18 cellular contexts compared by ENCODE assay signal in genomic region chr4:92483341-92483740, GRCh38.
DNase-seq lines count a peak whose midpoint lies in the region; ATAC-seq and TF ChIP-seq lines count a peak whose summit lies in the region.
"Had no signal": no experiment of that assay in that cellular context is flagged by ENCODE, and none has a peak within 500 bp of the region (broad histone marks: within the 10 kb centered on the region; RNA-seq: fewer than 3 reads in every experiment).

No MANE protein-coding gene starts in this region.

- H3K4me1 ChIP-seq in H9 (ENCODE audit: insufficient read depth, low read length) (peaks cover 4% of the 10 kb centered on the region; the same call in 1 of the 2 replicates), mucosa of descending colon (ENCODE audit: low read depth) (no peaks in the 10 kb centered on the region), heart right ventricle (no peaks in the 10 kb centered on the region)
- H3K4me1 ChIP-seq: Caco-2, HAP-1 had no signal

- H3K36me3 ChIP-seq in mucosa of descending colon (ENCODE audit: low read depth) = no peaks in the 10 kb centered on the region
- no peaks in the 10 kb centered on the region for H3K36me3 ChIP-seq in heart right ventricle
- H3K36me3 ChIP-seq: HAP-1 had no signal

- no peak overlapping the region for H3K4me2 ChIP-seq in H9 (ENCODE audit: insufficient read depth, insufficient read length, low read length)

- H2BK12ac ChIP-seq in H9 (ENCODE audit: insufficient read length, low read depth, low read length) = no peak overlapping the region

- no peaks in the 10 kb centered on the region for H4K20me1 ChIP-seq in H9 (ENCODE audit: control insufficient read depth, insufficient read depth, insufficient read length)

- H3K27ac ChIP-seq in H9 (ENCODE audit: insufficient read length, low read depth, low read length) (no peak overlapping the region), VCaP (peak overlapping the region; percentile 60), heart right ventricle (no peak overlapping the region)

- no peak overlapping the region for H2AFZ ChIP-seq in H9 (ENCODE audit: low read length)

- H3K4me1 Mint-ChIP-seq in H9 = peaks cover 48 to 53% of the 10 kb centered on the region in 2 experiments

- no peak overlapping the region for H4K8ac ChIP-seq in H9 (replicated peaks; ENCODE audit: insufficient read length, low read depth, low read length)

- H3K4me3 ChIP-seq in mucosa of descending colon (no peak overlapping the region), heart right ventricle (no peak overlapping the region)
- H3K4me3 ChIP-seq: HAP-1, K562 had no signal

- H3K9ac ChIP-seq in H9 (ENCODE audit: extremely low read depth, insufficient read length, low read length) = no peak overlapping the region

- H3K9me3 ChIP-seq in H9 (ENCODE audit: control insufficient read depth, low read depth, low read length) (no peaks in the 10 kb centered on the region), mucosa of descending colon (no peaks in the 10 kb centered on the region), heart right ventricle (no peaks in the 10 kb centered on the region)
- H3K9me3 ChIP-seq: Caco-2, HAP-1 had no signal

- no peaks in the 10 kb centered on the region for H3K79me1 ChIP-seq in H9 (ENCODE audit: insufficient read depth, low read depth, low read length, poor library complexity, severe bottlenecking)

- no peak overlapping the region for H3K18ac ChIP-seq in H9 (ENCODE audit: insufficient read length, low read depth, low read length)

- H4K91ac ChIP-seq in H9 (ENCODE audit: insufficient read length, low read depth, low read length) = no peak overlapping the region

- no peak overlapping the region for H3K56ac ChIP-seq in H9 (ENCODE audit: insufficient read length, low read depth, low read length)

- no peak overlapping the region for H3K4me3 Mint-ChIP-seq in H9
- H3K4me3 Mint-ChIP-seq: CD4-positive, alpha-beta T cell had no signal

- no peak overlapping the region for H3T11ph ChIP-seq in H9 (ENCODE audit: low read length)

- no peak overlapping the region for H3K4ac ChIP-seq in H9 (ENCODE audit: low read depth, low read length)

- TF ChIP-seq CTCF in H9 (conservative IDR thresholded peaks at IDR 0.05) = no peak
- TF ChIP-seq CTCF in VCaP (conservative IDR thresholded peaks at IDR 0.05) = no peak
- no peak for TF ChIP-seq CTCF in mucosa of descending colon (IDR thresholded peaks at IDR 0.05)
- TF ChIP-seq CTCF in heart right ventricle (IDR thresholded peaks at IDR 0.05) = no peak

- no peak overlapping the region for H2BK120ac ChIP-seq in H9 (ENCODE audit: low read depth, low read length, poor library complexity, severe bottlenecking)

- no peaks in the 10 kb centered on the region for H3K36me3 Mint-ChIP-seq in H9 (ENCODE audit: insufficient read depth in 1 of 3, low read depth in 3 of 3)

- no peak overlapping the region for H4K5ac ChIP-seq in H9 (ENCODE audit: insufficient read length, low read depth, low read length)

- H3K27me3 ChIP-seq in H9 (ENCODE audit: insufficient read depth, low read length) (no peaks in the 10 kb centered on the region), heart right ventricle (no peaks in the 10 kb centered on the region)

- DNase-seq in H9 (no peak), HuH-7 (ENCODE audit: low spot score) (peak; percentile 9), mucosa of descending colon (no peak), heart right ventricle (no peak), SIG-M5 treated with dmso at 0.1 percent for 504 hours (lab: John Stamatoyannopoulos, UW; ENCODE audit: unreplicated experiment) (no peak)
- DNase-seq: CD4-positive, alpha-beta T cell; DMS 273 treated with DMSO at 0.1 percent for 48 hours; MM.1S; NCI-H1048; NCI-H1417 treated with DMSO at 0.1 percent for 48 hours; NCI-H187; NCI-H774; NK-92 treated with Interleukin-12 subunit alpha and Interleukin-12 subunit beta, amount 100 ng/mL, for 24 hours had no signal

- peaks cover 23% of the 10 kb centered on the region; the same call in 1 of the 2 replicates for H3K79me2 ChIP-seq in H9 (ENCODE audit: insufficient read depth, low read length)

- intact Hi-C loops in mucosa of descending colon (cut with DNase I, micrococcal nuclease) = no loop called here
- intact Hi-C loops in heart right ventricle (cut with DNase I) = no loop called here

- H3K9me3 Mint-ChIP-seq in H9 = no peaks in the 10 kb centered on the region; a peak in 1 of 5 replicates

- no peak overlapping the region for H2BK5ac ChIP-seq in H9 (ENCODE audit: insufficient read length, low read length)

- no peak overlapping the region for H2AK5ac ChIP-seq in H9 (ENCODE audit: insufficient read length, low read length)

- no peak overlapping the region for H2BK20ac ChIP-seq in H9 (ENCODE audit: low read depth, low read length, poor library complexity, severe bottlenecking)

- H2BK15ac ChIP-seq in H9 (ENCODE audit: low read depth, low read length) = no peak overlapping the region

- ATAC-seq in mucosa of descending colon = peak; percentile 53
- ATAC-seq in heart right ventricle = no peak
- ATAC-seq in HG03280 (IDR thresholded peaks at IDR 0.05; ENCODE audit: unreplicated experiment) = no peak
- ATAC-seq: K562 had no signal

- no CpG with 5 or more reads among the region's 3 CpGs for WGBS in H9 (ENCODE audit: extremely low coverage, insufficient read length, low lambda C conversion rate)
- 82 to 88% methylated on average over 3 of the region's 3 CpGs for WGBS in heart right ventricle, 2 donors

- no peak overlapping the region for H3K14ac ChIP-seq in H9 (ENCODE audit: insufficient read depth, low read length)

- no peaks in the 10 kb centered on the region for H3K27me3 Mint-ChIP-seq in H9 (ENCODE audit: low read depth)
- H3K27me3 Mint-ChIP-seq: CD4-positive, alpha-beta T cell had no signal

- no peak overlapping the region for H3K23ac ChIP-seq in H9 (ENCODE audit: insufficient read length, low read depth, low read length)

- H3K23me2 ChIP-seq in H9 (ENCODE audit: insufficient read length, low read depth, low read length, poor library complexity, severe bottlenecking) = no peaks in the 10 kb centered on the region

- H3K27ac Mint-ChIP-seq in H9 = peak overlapping the region in 2 of 3 experiments; percentile 34 to 88; a peak in 5 of 7 replicates
- H3K27ac Mint-ChIP-seq: CD4-positive, alpha-beta T cell had no signal
